ENCODE assay signal across 18 cellular contexts in the genomic region with DNA sequence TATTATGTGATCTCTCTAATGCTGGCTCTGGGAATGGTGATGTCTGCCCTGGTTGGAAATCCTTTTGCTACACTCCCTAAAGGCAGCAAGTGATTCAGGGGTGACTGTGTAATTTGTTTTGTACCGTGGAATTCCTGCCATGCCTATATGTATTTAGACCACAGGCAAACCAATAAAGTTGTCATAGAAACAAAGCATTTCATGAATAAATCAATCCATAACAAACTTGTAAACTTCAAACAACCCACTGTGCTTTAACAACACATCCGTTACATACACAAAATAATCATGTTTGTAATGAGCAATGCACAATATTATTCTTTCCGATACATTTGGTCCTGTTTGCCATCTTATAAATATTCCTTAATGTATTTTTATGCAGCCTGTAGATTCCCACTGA.
DNase-seq lines count a peak whose midpoint lies in the region; ATAC-seq and TF ChIP-seq lines count a peak whose summit lies in the region.
"Had no signal": no experiment of that assay in that cellular context is flagged by ENCODE, and none has a peak within 500 bp of the region (broad histone marks: within the 10 kb centered on the region; RNA-seq: fewer than 3 reads in every experiment).

No MANE protein-coding gene starts in this region.

- DNase-seq in GM23248 (peak; percentile 65), RWPE2 (ENCODE audit: low spot score) (no peak), dedifferentiated amniotic fluid mesenchymal stem cell (ENCODE audit: extremely low spot score) (peak; percentile 20), tibial nerve (ENCODE audit: low spot score in 2 of 2) (no peak), G401 (ENCODE audit: low spot score) (no peak), NCI-H1694 (lab: John Stamatoyannopoulos, UW) (no peak), COR-L47 (lab: John Stamatoyannopoulos, UW) (no peak)
- DNase-seq: activated CD8-positive, alpha-beta memory T cell treated with anti-CD3 and anti-CD28 coated beads for 24 hours; amygdala; foreskin melanocyte; mesendoderm; NCI-H1105; stimulated activated naive CD4-positive, alpha-beta T cell treated with Interleukin-2 at 50 U/mL for 16 hours had no signal

- TF ChIP-seq POLR2A in tibial nerve (IDR thresholded peaks at IDR 0.05), result no peak

- TF ChIP-seq CTCF in RWPE2 (IDR thresholded peaks at IDR 0.05; ENCODE audit: poor library complexity, severe bottlenecking), result no peak
- no peak for TF ChIP-seq CTCF in tibial nerve (IDR thresholded peaks at IDR 0.05)

- H3K9me2 ChIP-seq in GM23248 (ENCODE audit: insufficient read depth), result no peaks in the 10 kb centered on the region; the same call in 1 of the 2 replicates

- TF ChIP-seq EP300 in tibial nerve (IDR thresholded peaks at IDR 0.05), result no peak

- H3K4me3 ChIP-seq in GM23248 (no peak overlapping the region), RWPE2 (ENCODE audit: severe bottlenecking) (no peak overlapping the region), neuron (ENCODE audit: low read length) (no peak overlapping the region), tibial nerve (no peak overlapping the region)
- H3K4me3 ChIP-seq: GM23338, vagina had no signal

- in situ Hi-C loops in GM23248 (cut with MboI) (no loop called here), G401 (cut with HindIII; ENCODE audit: low sequenced_read_pairs) (no loop called here)

- no peaks in the 10 kb centered on the region for H3K27me3 ChIP-seq in GM23248 (replicated peaks; ENCODE audit: insufficient read depth)
- H3K27me3 ChIP-seq in RWPE2 (ENCODE audit: insufficient read depth, poor library complexity, severe bottlenecking), result no peaks in the 10 kb centered on the region
- no peaks in the 10 kb centered on the region for H3K27me3 ChIP-seq in neuron (ENCODE audit: insufficient read depth, low read length)
- no peaks in the 10 kb centered on the region for H3K27me3 ChIP-seq in tibial nerve
- H3K27me3 ChIP-seq: neutrophil, vagina had no signal

- H3K9ac ChIP-seq in GM23248, result peak overlapping the region; percentile 29; the same call in 1 of the 2 replicates

- peak overlapping the region; percentile 27; the same call in 1 of the 2 replicates for H3K27ac ChIP-seq in GM23248
- H3K27ac ChIP-seq in RWPE2 (ENCODE audit: poor library complexity, severe bottlenecking), result peak overlapping the region; percentile 67
- H3K27ac ChIP-seq in tibial nerve, result no peak overlapping the region
- H3K27ac ChIP-seq: neutrophil, vagina had no signal

- ATAC-seq in RWPE2 (ENCODE audit: low read depth), result peak; percentile 76
- ATAC-seq: activated T-helper 17 cell treated with anti-CD3 and anti-CD28 coated beads, Interleukin-2, amount 50 U/mL, for 72 hours; GM23338 had no signal

- no peaks in the 10 kb centered on the region for H3K9me3 ChIP-seq in GM23248 (ENCODE audit: low read depth)
- H3K9me3 ChIP-seq in RWPE2 (ENCODE audit: severe bottlenecking), result no peaks in the 10 kb centered on the region
- H3K9me3 ChIP-seq in neuron (ENCODE audit: low read length), result no peaks in the 10 kb centered on the region
- no peaks in the 10 kb centered on the region for H3K9me3 ChIP-seq in tibial nerve
- H3K9me3 ChIP-seq: neutrophil, vagina had no signal

- no peaks in the 10 kb centered on the region for H3K79me2 ChIP-seq in GM23248 (ENCODE audit: insufficient read depth)

- H3K36me3 ChIP-seq in GM23248 (ENCODE audit: low read depth) (no peaks in the 10 kb centered on the region), RWPE2 (ENCODE audit: low read depth) (no peaks in the 10 kb centered on the region), neuron (ENCODE audit: insufficient read depth, low read length) (no peaks in the 10 kb centered on the region), tibial nerve (no peaks in the 10 kb centered on the region)
- H3K36me3 ChIP-seq: neutrophil, vagina had no signal

- peaks cover 40% of the 10 kb centered on the region for H3K4me1 ChIP-seq in GM23248 (ENCODE audit: insufficient read depth)
- H3K4me1 ChIP-seq in RWPE2 (ENCODE audit: insufficient read depth, poor library complexity, severe bottlenecking), result peaks cover 22% of the 10 kb centered on the region
- H3K4me1 ChIP-seq in neuron (ENCODE audit: insufficient read depth, low read length), result peaks cover 9% of the 10 kb centered on the region
- peaks cover 0 to 30% (median 4%) of the 10 kb centered on the region in 4 donors for H3K4me1 ChIP-seq in tibial nerve

- no peaks in the 10 kb centered on the region for H4K20me1 ChIP-seq in GM23248 (ENCODE audit: insufficient read depth)

- H3K4me2 ChIP-seq in GM23248 (ENCODE audit: unreplicated experiment), result peak overlapping the region; percentile 37
- H3K4me2 ChIP-seq: GM23338 had no signal

- WGBS in GM23248 (ENCODE audit: low coverage in 1 of 2, low lambda C conversion rate in 2 of 2, missing lambda C conversion rate in 2 of 2), 2 experiments, result 65 to 70% methylated on average over 3 of the region's 3 CpGs
- WGBS in tibial nerve, 2 donors, result 63 to 68% methylated on average over 3 of the region's 3 CpGs

- H2AFZ ChIP-seq in GM23248 (peak overlapping the region; percentile 58), neuron (ENCODE audit: low read depth, low read length) (peak overlapping the region; percentile 37)
- H2AFZ ChIP-seq: GM23338 had no signal

- H3F3A ChIP-seq in GM23248 (ENCODE audit: insufficient read depth), result peaks cover 27% of the 10 kb centered on the region

Comparison
In these comparisons a context has a peak if more than half of its experiments do, and no peak if none do; other contexts are left out.
1. DNase-seq: peak in GM23248 (single experiment) and dedifferentiated amniotic fluid mesenchymal stem cell (single experiment); none in RWPE2 (single experiment), tibial nerve (0 of 2), G401 (single experiment), NCI-H1694 (single experiment) and COR-L47 (single experiment).
2. H3K27ac ChIP-seq: peak in GM23248 (single experiment) and RWPE2 (single experiment); none in tibial nerve (0 of 4).